ENCODE assay signal across 19 cellular contexts in the genomic region with DNA sequence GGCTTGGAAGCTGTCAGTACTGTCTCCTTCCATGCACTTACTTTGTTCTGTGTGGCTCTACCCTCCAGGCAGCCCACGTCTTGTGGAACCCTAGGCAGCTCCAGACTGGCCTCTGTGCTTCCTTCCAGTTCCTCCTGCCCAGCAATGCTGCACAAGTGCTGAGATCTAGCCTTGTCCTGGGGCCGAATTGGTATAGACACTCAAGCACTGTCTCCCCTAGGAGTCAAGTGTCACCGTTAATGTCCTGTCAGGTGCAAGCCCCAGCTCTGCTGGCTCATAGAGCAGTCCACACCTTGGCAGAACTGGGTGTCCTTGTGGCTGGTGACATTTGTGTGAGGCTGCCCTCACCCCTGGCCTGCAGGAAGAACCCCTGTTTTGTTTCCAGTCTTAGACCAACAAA.
"Had no signal": no experiment of that assay in that cellular context is flagged by ENCODE, and none has a peak within 500 bp of the region (broad histone marks: within the 10 kb centered on the region; RNA-seq: fewer than 3 reads in every experiment).

No MANE protein-coding gene starts in this region.

- H3K27me3 ChIP-seq: brain microvascular endothelial cell, gastroesophageal sphincter, heart left ventricle, spleen, tibial nerve had no signal

- H3K27ac Mint-ChIP-seq: activated CD4-positive, alpha-beta memory T cell treated with anti-CD3 and anti-CD28 coated beads for 36 hours; activated naive CD4-positive, alpha-beta T cell treated with anti-CD3 and anti-CD28 coated beads, Interleukin-2, amount 10 ng/mL, durations not matched to agents 7 days and 5 days; activated naive CD8-positive, alpha-beta T cell treated with anti-CD3 and anti-CD28 coated beads, Interleukin-2, amount 50 U/mL, for 24 hours; immature natural killer cell; stimulated activated naive B cell treated with anti-CD40 and anti-IgM and Interleukin-4, amounts not matched to agents 10 μg/mL and 1 μg/mL and 100 μg/mL, for 72 hours had no signal

- H3K9me3 ChIP-seq: gastroesophageal sphincter, heart left ventricle, mucosa of descending colon, spleen, tibial nerve had no signal

- H2AFZ ChIP-seq: parathyroid adenoma had no signal

- H3K4me3 Mint-ChIP-seq: activated CD4-positive, alpha-beta memory T cell treated with anti-CD3 and anti-CD28 coated beads for 36 hours; activated naive CD4-positive, alpha-beta T cell treated with anti-CD3 and anti-CD28 coated beads, Interleukin-2, amount 10 ng/mL, durations not matched to agents 7 days and 5 days; activated naive CD8-positive, alpha-beta T cell treated with anti-CD3 and anti-CD28 coated beads, Interleukin-2, amount 50 U/mL, for 24 hours; activated T-cell treated with anti-CD3 and anti-CD28 coated beads, Interleukin-2, amount 50 U/mL, for 4 hours; central memory CD8-positive, alpha-beta T cell; immature natural killer cell; naive thymus-derived CD4-positive, alpha-beta T cell; stimulated activated naive B cell treated with anti-CD40 and anti-IgM and Interleukin-4, amounts not matched to agents 10 μg/mL and 1 μg/mL and 100 μg/mL, for 72 hours had no signal

- H3K79me2 ChIP-seq: parathyroid adenoma had no signal

- H3K9me3 Mint-ChIP-seq: activated CD4-positive, alpha-beta memory T cell treated with anti-CD3 and anti-CD28 coated beads for 36 hours; activated naive CD4-positive, alpha-beta T cell treated with anti-CD3 and anti-CD28 coated beads, Interleukin-2, amount 10 ng/mL, durations not matched to agents 7 days and 5 days; activated naive CD8-positive, alpha-beta T cell treated with anti-CD3 and anti-CD28 coated beads, Interleukin-2, amount 50 U/mL, for 24 hours; activated T-cell treated with anti-CD3 and anti-CD28 coated beads, Interleukin-2, amount 50 U/mL, for 4 hours; central memory CD8-positive, alpha-beta T cell; immature natural killer cell; stimulated activated naive B cell treated with anti-CD40 and anti-IgM and Interleukin-4, amounts not matched to agents 10 μg/mL and 1 μg/mL and 100 μg/mL, for 72 hours had no signal

- H3K27ac ChIP-seq: brain microvascular endothelial cell, parathyroid adenoma had no signal

- H3K27me3 Mint-ChIP-seq: activated CD4-positive, alpha-beta memory T cell treated with anti-CD3 and anti-CD28 coated beads for 36 hours; activated naive CD4-positive, alpha-beta T cell treated with anti-CD3 and anti-CD28 coated beads, Interleukin-2, amount 10 ng/mL, durations not matched to agents 7 days and 5 days; activated naive CD8-positive, alpha-beta T cell treated with anti-CD3 and anti-CD28 coated beads, Interleukin-2, amount 50 U/mL, for 24 hours; central memory CD8-positive, alpha-beta T cell; naive thymus-derived CD4-positive, alpha-beta T cell; stimulated activated naive B cell treated with anti-CD40 and anti-IgM and Interleukin-4, amounts not matched to agents 10 μg/mL and 1 μg/mL and 100 μg/mL, for 72 hours had no signal

- H3K4me1 ChIP-seq: parathyroid adenoma had no signal

- H3K4me1 Mint-ChIP-seq: activated naive CD4-positive, alpha-beta T cell treated with anti-CD3 and anti-CD28 coated beads, Interleukin-2, amount 10 ng/mL, durations not matched to agents 7 days and 5 days; immature natural killer cell; stimulated activated naive B cell treated with anti-CD40 and anti-IgM and Interleukin-4, amounts not matched to agents 10 μg/mL and 1 μg/mL and 100 μg/mL, for 72 hours had no signal

- H3K9ac ChIP-seq: parathyroid adenoma had no signal

- DNase-seq: activated CD4-positive, alpha-beta memory T cell treated with anti-CD3 and anti-CD28 coated beads for 36 hours; activated naive CD4-positive, alpha-beta T cell treated with anti-CD3 and anti-CD28 coated beads, Interleukin-2, amount 10 ng/mL, durations not matched to agents 7 days and 5 days; activated naive CD8-positive, alpha-beta T cell treated with anti-CD3 and anti-CD28 coated beads, Interleukin-2, amount 50 U/mL, for 24 hours; activated T-cell treated with anti-CD3 and anti-CD28 coated beads, Interleukin-2, amount 50 U/mL, for 4 hours; cortex of kidney; effector CD4-positive, alpha-beta T cell; immature natural killer cell; mesenchymal stem cell; mucosa of descending colon; naive thymus-derived CD4-positive, alpha-beta T cell; stimulated activated naive B cell treated with anti-CD40 and anti-IgM and Interleukin-4, amounts not matched to agents 10 μg/mL and 1 μg/mL and 100 μg/mL, for 72 hours; T-helper 2 cell had no signal
